ENCODE assay signal across 1 cellular context in the genomic region with DNA sequence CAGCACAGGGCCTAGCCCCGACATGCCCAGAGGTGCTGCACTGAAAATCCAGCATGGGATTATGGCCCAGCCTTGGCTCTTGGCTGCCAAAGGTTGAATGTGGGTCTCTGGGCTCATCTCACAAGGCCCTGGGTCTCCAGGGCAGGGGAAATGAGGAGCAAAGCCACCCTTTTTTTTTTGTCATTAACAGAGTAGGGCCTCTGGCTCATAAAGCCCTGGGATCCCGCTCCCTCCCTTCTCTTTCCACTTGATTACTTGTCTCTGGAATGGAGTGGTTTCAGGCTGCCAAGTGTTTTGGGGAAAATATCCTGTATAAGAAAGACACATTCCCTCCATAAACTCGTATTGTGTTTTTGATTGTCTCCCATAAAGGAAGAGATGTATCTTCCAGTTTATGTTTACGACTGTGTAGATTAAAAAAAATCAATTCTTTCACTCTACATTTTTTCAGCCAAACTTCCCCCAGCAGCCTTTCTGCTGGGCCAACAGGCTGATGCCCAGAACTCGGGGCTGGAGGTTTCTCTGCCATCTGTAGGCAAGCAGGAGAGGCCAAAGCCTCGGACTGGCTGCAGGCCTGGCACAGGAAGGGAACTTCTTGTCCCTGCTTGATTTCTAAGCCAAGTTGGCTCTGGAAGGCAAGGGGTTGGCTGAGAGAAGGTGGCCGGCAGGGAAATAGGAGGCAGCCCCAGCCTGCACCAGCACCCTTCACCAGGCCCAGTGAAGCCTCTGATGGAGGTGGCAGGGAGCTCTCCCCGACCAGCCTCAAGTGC.
TF ChIP-seq lines count a peak whose summit lies in the region.

No MANE protein-coding gene starts in this region.

TF ChIP-seq in WTC11, 78 proteins besides CTCF, POLR2A, EP300 and RAD21 (continued from another document):
- TF ChIP-seq, protein P1, sequence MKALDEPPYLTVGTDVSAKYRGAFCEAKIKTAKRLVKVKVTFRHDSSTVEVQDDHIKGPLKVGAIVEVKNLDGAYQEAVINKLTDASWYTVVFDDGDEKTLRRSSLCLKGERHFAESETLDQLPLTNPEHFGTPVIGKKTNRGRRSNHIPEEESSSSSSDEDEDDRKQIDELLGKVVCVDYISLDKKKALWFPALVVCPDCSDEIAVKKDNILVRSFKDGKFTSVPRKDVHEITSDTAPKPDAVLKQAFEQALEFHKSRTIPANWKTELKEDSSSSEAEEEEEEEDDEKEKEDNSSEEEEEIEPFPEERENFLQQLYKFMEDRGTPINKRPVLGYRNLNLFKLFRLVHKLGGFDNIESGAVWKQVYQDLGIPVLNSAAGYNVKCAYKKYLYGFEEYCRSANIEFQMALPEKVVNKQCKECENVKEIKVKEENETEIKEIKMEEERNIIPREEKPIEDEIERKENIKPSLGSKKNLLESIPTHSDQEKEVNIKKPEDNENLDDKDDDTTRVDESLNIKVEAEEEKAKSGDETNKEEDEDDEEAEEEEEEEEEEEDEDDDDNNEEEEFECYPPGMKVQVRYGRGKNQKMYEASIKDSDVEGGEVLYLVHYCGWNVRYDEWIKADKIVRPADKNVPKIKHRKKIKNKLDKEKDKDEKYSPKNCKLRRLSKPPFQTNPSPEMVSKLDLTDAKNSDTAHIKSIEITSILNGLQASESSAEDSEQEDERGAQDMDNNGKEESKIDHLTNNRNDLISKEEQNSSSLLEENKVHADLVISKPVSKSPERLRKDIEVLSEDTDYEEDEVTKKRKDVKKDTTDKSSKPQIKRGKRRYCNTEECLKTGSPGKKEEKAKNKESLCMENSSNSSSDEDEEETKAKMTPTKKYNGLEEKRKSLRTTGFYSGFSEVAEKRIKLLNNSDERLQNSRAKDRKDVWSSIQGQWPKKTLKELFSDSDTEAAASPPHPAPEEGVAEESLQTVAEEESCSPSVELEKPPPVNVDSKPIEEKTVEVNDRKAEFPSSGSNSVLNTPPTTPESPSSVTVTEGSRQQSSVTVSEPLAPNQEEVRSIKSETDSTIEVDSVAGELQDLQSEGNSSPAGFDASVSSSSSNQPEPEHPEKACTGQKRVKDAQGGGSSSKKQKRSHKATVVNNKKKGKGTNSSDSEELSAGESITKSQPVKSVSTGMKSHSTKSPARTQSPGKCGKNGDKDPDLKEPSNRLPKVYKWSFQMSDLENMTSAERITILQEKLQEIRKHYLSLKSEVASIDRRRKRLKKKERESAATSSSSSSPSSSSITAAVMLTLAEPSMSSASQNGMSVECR (CRISPR knock-in tag; IDR thresholded peaks at IDR 0.05; ENCODE audit: borderline replicate concordance), result no peak
- TF ChIP-seq, protein P2, sequence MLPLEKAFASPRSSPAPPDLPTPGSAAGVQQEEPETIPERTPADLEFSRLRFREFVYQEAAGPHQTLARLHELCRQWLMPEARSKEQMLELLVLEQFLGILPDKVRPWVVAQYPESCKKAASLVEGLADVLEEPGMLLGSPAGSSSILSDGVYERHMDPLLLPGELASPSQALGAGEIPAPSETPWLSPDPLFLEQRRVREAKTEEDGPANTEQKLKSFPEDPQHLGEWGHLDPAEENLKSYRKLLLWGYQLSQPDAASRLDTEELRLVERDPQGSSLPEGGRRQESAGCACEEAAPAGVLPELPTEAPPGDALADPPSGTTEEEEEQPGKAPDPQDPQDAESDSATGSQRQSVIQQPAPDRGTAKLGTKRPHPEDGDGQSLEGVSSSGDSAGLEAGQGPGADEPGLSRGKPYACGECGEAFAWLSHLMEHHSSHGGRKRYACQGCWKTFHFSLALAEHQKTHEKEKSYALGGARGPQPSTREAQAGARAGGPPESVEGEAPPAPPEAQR (CRISPR knock-in tag; IDR thresholded peaks at IDR 0.05), result no peak
- TF ChIP-seq NFATC4 (CRISPR knock-in tag; IDR thresholded peaks at IDR 0.05), result no peak
- TF ChIP-seq, protein P3, sequence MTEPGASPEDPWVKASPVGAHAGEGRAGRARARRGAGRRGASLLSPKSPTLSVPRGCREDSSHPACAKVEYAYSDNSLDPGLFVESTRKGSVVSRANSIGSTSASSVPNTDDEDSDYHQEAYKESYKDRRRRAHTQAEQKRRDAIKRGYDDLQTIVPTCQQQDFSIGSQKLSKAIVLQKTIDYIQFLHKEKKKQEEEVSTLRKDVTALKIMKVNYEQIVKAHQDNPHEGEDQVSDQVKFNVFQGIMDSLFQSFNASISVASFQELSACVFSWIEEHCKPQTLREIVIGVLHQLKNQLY (CRISPR knock-in tag; IDR thresholded peaks at IDR 0.05), result no peak
